Comparison of ENCODE assay signal across 1 cellular context in genomic region chr14:35338731-35339405, GRCh38.
TF ChIP-seq lines count a peak whose summit lies in the region.

No MANE protein-coding gene starts in this region.

TF ChIP-seq in H1, 55 proteins besides CTCF, POLR2A, EP300 and RAD21:
- TF ChIP-seq PHF8 (conservative IDR thresholded peaks at IDR 0.05; ENCODE audit: low read depth, low read length) (no peak), CHD1 (IDR thresholded peaks at IDR 0.05; ENCODE audit: low read depth, low read length) (no peak), SP1 (IDR thresholded peaks at IDR 0.05; ENCODE audit: low read depth, low read length) (no peak), CTBP2 (IDR thresholded peaks at IDR 0.05; ENCODE audit: borderline replicate concordance, insufficient read depth, insufficient read length, low read length) (no peak), SIX5 (IDR thresholded peaks at IDR 0.05; ENCODE audit: low read depth, low read length) (no peak), RFX5 (IDR thresholded peaks at IDR 0.05; ENCODE audit: borderline replicate concordance, low read depth, low read length) (no peak), TAF7 (optimal IDR thresholded peaks at IDR 0.05; ENCODE audit: borderline replicate concordance, low read depth, low read length) (no peak), CHD7 (IDR thresholded peaks at IDR 0.05; ENCODE audit: insufficient replicate concordance, low read length) (no peak), CBX5 (IDR thresholded peaks at IDR 0.05; ENCODE audit: low read depth, low read length) (no peak)
